33 cellular contexts compared by ENCODE assay signal in the genomic region with DNA sequence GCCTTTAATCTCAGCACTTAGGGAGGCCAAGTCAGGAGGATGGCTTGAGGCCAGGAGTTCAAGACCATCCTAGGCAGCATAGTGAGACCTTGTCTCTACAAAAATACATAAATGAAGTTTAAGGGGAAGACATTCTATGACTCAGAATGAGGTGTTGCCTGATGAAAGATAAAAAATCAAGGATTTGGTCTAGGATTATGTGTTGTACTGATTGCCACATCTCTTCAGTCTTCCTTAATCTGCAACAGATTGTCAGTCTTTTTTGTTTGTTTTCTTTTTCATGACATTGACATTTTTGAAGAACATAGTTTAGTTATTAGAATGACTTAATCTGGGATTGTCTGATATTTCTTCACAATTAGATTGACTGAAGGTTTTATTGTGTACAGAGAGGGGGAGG. TPM values are rescaled to one million over a fixed set of nuclear protein-coding genes. Genes with fewer than 3 reads are reported as not detected.
"Had no signal": no experiment of that assay in that cellular context is flagged by ENCODE, and none has a peak within 500 bp of the region (broad histone marks: within the 10 kb centered on the region; RNA-seq: fewer than 3 reads in every experiment).

No MANE protein-coding gene starts in this region.

- H3K36me3 ChIP-seq: esophagus muscularis mucosa, heart right ventricle, neutrophil, prostate gland, right atrium auricular region, spleen, tibial artery had no signal

- ATAC-seq: heart right ventricle; left ventricle myocardium superior; natural killer cell treated with Interleukin-12 subunit alpha and Interleukin-12 subunit beta and Interleukin-15 and Interleukin-18, amount 100 ng/mL, for 72 hours; stimulated activated memory B cell treated with anti-CD40 and anti-IgM and Interleukin-4, amounts not matched to agents 10 μg/mL and 1 μg/mL and 100 μg/mL, for 72 hours; stimulated activated naive CD8-positive, alpha-beta T cell treated with anti-CD3 and anti-CD28 coated beads, Interleukin-15, Interleukin-2, amounts not matched to agents 100 U/mL and 50 U/mL, for 24 hours had no signal

- H3K27ac ChIP-seq: coronary artery, esophagus muscularis mucosa, heart right ventricle, neutrophil, parathyroid adenoma, prostate gland, right atrium auricular region, skin epidermis, spleen, testis, tibial artery had no signal

- H3K9me3 ChIP-seq: esophagus muscularis mucosa, heart right ventricle, neutrophil, prostate gland, right atrium auricular region, spleen, testis, tibial artery had no signal

- H3K27me3 ChIP-seq: esophagus muscularis mucosa, heart right ventricle, neutrophil, right atrium auricular region, spleen, testis, tibial artery had no signal

- H3K4me1 ChIP-seq: esophagus muscularis mucosa, heart right ventricle, parathyroid adenoma, prostate gland, right atrium auricular region, spleen, testis, tibial artery had no signal

- H3K9me3 Mint-ChIP-seq: immature natural killer cell; naive B cell; natural killer cell treated with Interleukin-12 subunit alpha and Interleukin-12 subunit beta and Interleukin-15 and Interleukin-18, amount 100 ng/mL, for 72 hours; neural crest cell; stimulated activated memory B cell treated with anti-CD40 and anti-IgM and Interleukin-4, amounts not matched to agents 10 μg/mL and 1 μg/mL and 100 μg/mL, for 72 hours; type B pancreatic cell had no signal

- H3K36me3 Mint-ChIP-seq: immature natural killer cell; memory B cell; naive B cell; natural killer cell treated with Interleukin-12 subunit alpha and Interleukin-12 subunit beta and Interleukin-15 and Interleukin-18, amount 100 ng/mL, for 72 hours; stimulated activated memory B cell treated with anti-CD40 and anti-IgM and Interleukin-4, amounts not matched to agents 10 μg/mL and 1 μg/mL and 100 μg/mL, for 72 hours; type B pancreatic cell had no signal

- H3K27ac Mint-ChIP-seq: immature natural killer cell; memory B cell; naive B cell; natural killer cell treated with Interleukin-12 subunit alpha and Interleukin-12 subunit beta and Interleukin-15 and Interleukin-18, amount 100 ng/mL, for 72 hours; stimulated activated memory B cell treated with anti-CD40 and anti-IgM and Interleukin-4, amounts not matched to agents 10 μg/mL and 1 μg/mL and 100 μg/mL, for 72 hours; type B pancreatic cell had no signal

- DNase-seq: dermis blood vessel endothelial cell; effector memory CD4-positive, alpha-beta T cell; foreskin melanocyte; glutamatergic neuron; heart right ventricle; hippocampal formation; immature natural killer cell; left ventricle myocardium superior; naive B cell; spleen; stimulated activated CD4-positive, alpha-beta T cell treated with anti-CD3 and anti-CD28 coated beads, Interleukin-4, amount 100 ng/mL, for 4 hours; stimulated activated naive CD8-positive, alpha-beta T cell treated with anti-CD3 and anti-CD28 coated beads, Interleukin-15, Interleukin-2, amounts not matched to agents 100 U/mL and 50 U/mL, for 24 hours; substantia nigra; testis; tibial artery had no signal

- H3K9ac ChIP-seq: parathyroid adenoma had no signal

- H3K79me2 ChIP-seq: parathyroid adenoma had no signal

- H3K4me3 Mint-ChIP-seq: immature natural killer cell; memory B cell; natural killer cell treated with Interleukin-12 subunit alpha and Interleukin-12 subunit beta and Interleukin-15 and Interleukin-18, amount 100 ng/mL, for 72 hours; neural crest cell; stimulated activated memory B cell treated with anti-CD40 and anti-IgM and Interleukin-4, amounts not matched to agents 10 μg/mL and 1 μg/mL and 100 μg/mL, for 72 hours; type B pancreatic cell had no signal

- H3K27me3 Mint-ChIP-seq: memory B cell; naive B cell; natural killer cell treated with Interleukin-12 subunit alpha and Interleukin-12 subunit beta and Interleukin-15 and Interleukin-18, amount 100 ng/mL, for 72 hours; stimulated activated memory B cell treated with anti-CD40 and anti-IgM and Interleukin-4, amounts not matched to agents 10 μg/mL and 1 μg/mL and 100 μg/mL, for 72 hours had no signal

- H3K4me1 Mint-ChIP-seq: immature natural killer cell; memory B cell; naive B cell; neural crest cell; stimulated activated memory B cell treated with anti-CD40 and anti-IgM and Interleukin-4, amounts not matched to agents 10 μg/mL and 1 μg/mL and 100 μg/mL, for 72 hours had no signal

- H2AFZ ChIP-seq: parathyroid adenoma had no signal

- H3K4me3 ChIP-seq: coronary artery, esophagus muscularis mucosa, heart right ventricle, lung, prostate gland, right atrium auricular region, skin epidermis, spleen, testis, tibial artery had no signal

RNA-seq across cellular contexts. Expression of gene DPPA4, which starts 26.3 kb away (rescaled TPM):
- total RNA-seq: dermis blood vessel endothelial cell, endothelial cell of umbilical vein, epithelial cell of proximal tubule, esophagus muscularis mucosa, fibroblast of lung, heart right ventricle, left ventricle myocardium superior, right atrium auricular region had no signal

RNA-seq across cellular contexts. Expression of gene DPPA2, which starts 47.3 kb away (rescaled TPM):
- total RNA-seq: dermis blood vessel endothelial cell; endothelial cell of umbilical vein; epithelial cell of proximal tubule; esophagus muscularis mucosa; fibroblast of lung; heart right ventricle; left ventricle myocardium superior; lung; mononuclear cell; natural killer cell treated with Interleukin-12 subunit alpha and Interleukin-12 subunit beta and Interleukin-15 and Interleukin-18, amount 100 ng/mL, for 72 hours; omental fat pad; right atrium auricular region; spleen had no signal
